In genomic region chr11:9535189-9535781, GRCh38 we compare ENCODE assay signal across 8 cellular contexts. TPM values are rescaled to one million over a fixed set of nuclear protein-coding genes. Genes with fewer than 3 reads are reported as not detected.
A peak's percentile ranks its signal among the peaks of the same experiment; 100 is the strongest.
DNase-seq lines count a peak whose midpoint lies in the region; ATAC-seq and TF ChIP-seq lines count a peak whose summit lies in the region.

No MANE protein-coding gene starts in this region.

- no peaks in the 10 kb centered on the region for H3K79me1 ChIP-seq in H9 (ENCODE audit: insufficient read depth, low read depth, low read length, poor library complexity, severe bottlenecking)

- no peak overlapping the region; a peak in 1 of 7 replicates for H3K27ac Mint-ChIP-seq in H9

- WGBS in H9 (ENCODE audit: extremely low coverage, insufficient read length, low lambda C conversion rate) = no CpG with 5 or more reads among the region's 6 CpGs

- no peak overlapping the region for H2BK20ac ChIP-seq in H9 (ENCODE audit: low read depth, low read length, poor library complexity, severe bottlenecking)

- no peak overlapping the region for H3K9ac ChIP-seq in H9 (ENCODE audit: extremely low read depth, insufficient read length, low read length)

- no peak overlapping the region for H3K23ac ChIP-seq in H9 (ENCODE audit: insufficient read length, low read depth, low read length)

- H2BK15ac ChIP-seq in H9 (ENCODE audit: low read depth, low read length) = no peak overlapping the region

- no peak overlapping the region for H3K4me3 ChIP-seq in uterus

- H3K4me1 Mint-ChIP-seq in H9 = peaks cover 25% of the 10 kb centered on the region in 2 experiments

- H3K27ac ChIP-seq in H9 (ENCODE audit: insufficient read length, low read depth, low read length) (no peak overlapping the region), uterus (peak overlapping the region in 1 of 2 donors; percentile 23)

- no peak overlapping the region for H2BK12ac ChIP-seq in H9 (ENCODE audit: insufficient read length, low read depth, low read length)

- no peak overlapping the region for H3T11ph ChIP-seq in H9 (ENCODE audit: low read length)

- no peak overlapping the region for H3K4ac ChIP-seq in H9 (ENCODE audit: low read depth, low read length)

- no peaks in the 10 kb centered on the region for H4K20me1 ChIP-seq in H9 (ENCODE audit: control insufficient read depth, insufficient read depth, insufficient read length)

- no peak overlapping the region for H3K4me3 Mint-ChIP-seq in H9

- H4K91ac ChIP-seq in H9 (ENCODE audit: insufficient read length, low read depth, low read length) = no peak overlapping the region

- no peaks in the 10 kb centered on the region for H3K36me3 Mint-ChIP-seq in H9 (ENCODE audit: insufficient read depth in 1 of 3, low read depth in 3 of 3)

- no peak overlapping the region for H4K5ac ChIP-seq in H9 (ENCODE audit: insufficient read length, low read depth, low read length)

- no peak overlapping the region for H2BK120ac ChIP-seq in H9 (ENCODE audit: low read depth, low read length, poor library complexity, severe bottlenecking)

- no peaks in the 10 kb centered on the region for H3K9me3 Mint-ChIP-seq in H9

- H2AK5ac ChIP-seq in H9 (ENCODE audit: insufficient read length, low read length) = no peak overlapping the region

- intact Hi-C loops in Right ventricle myocardium superior (cut with DNase I) = loop anchor here (10.0 kb wide), 2 partner anchors 80 to 210 kb away; no protein-coding TSS in a partner anchor
- intact Hi-C loops in uterus (cut with DNase I; ENCODE audit: low total_unique reads) = no loop called here

- H3K4me2 ChIP-seq in H9 (ENCODE audit: insufficient read depth, insufficient read length, low read length) = no peak overlapping the region

- H3K36me3 ChIP-seq in uterus = no peaks in the 10 kb centered on the region

- TF ChIP-seq CTCF in H9 (conservative IDR thresholded peaks at IDR 0.05) (peak; percentile 98), uterus (IDR thresholded peaks at IDR 0.05) (peak; percentile 44 to 55 (median 50))

- no peak overlapping the region for H2AFZ ChIP-seq in H9 (ENCODE audit: low read length)

- H4K8ac ChIP-seq in H9 (replicated peaks; ENCODE audit: insufficient read length, low read depth, low read length) = no peak overlapping the region

- DNase-seq in Ammon's horn (ENCODE audit: low spot score) (peak; percentile 56), H9 (peak; percentile 88), SIG-M5 (lab: John Stamatoyannopoulos, UW) (peak; percentile 48), Right ventricle myocardium superior (peak; percentile 90), pulmonary artery endothelial cell (ENCODE audit: low read depth, low spot score) (peak; percentile 30), uterus (peak; percentile 50 to 56)
- peak; percentile 71 for DNase-seq in activated gamma-delta T cell treated with anti-CD3 and anti-CD28 coated beads, Interleukin-2, amount 50 U/mL, for 16 hours (ENCODE audit: low read depth)

- no peak overlapping the region for H3K14ac ChIP-seq in H9 (ENCODE audit: insufficient read depth, low read length)

- H3K9me3 ChIP-seq in H9 (ENCODE audit: control insufficient read depth, low read depth, low read length) = no peaks in the 10 kb centered on the region
- no peaks in the 10 kb centered on the region for H3K9me3 ChIP-seq in uterus

- peak; percentile 67 for ATAC-seq in Right ventricle myocardium superior (ENCODE audit: poor library complexity)
- no peak for ATAC-seq in HG02885 (IDR thresholded peaks at IDR 0.05; ENCODE audit: poor library complexity, unreplicated experiment)

- H3K4me1 ChIP-seq in H9 (ENCODE audit: insufficient read depth, low read length) (no peaks in the 10 kb centered on the region; the same call in 1 of the 2 replicates), uterus (peaks cover 0 to 6% of the 10 kb centered on the region in 2 donors)

- H3K23me2 ChIP-seq in H9 (ENCODE audit: insufficient read length, low read depth, low read length, poor library complexity, severe bottlenecking) = no peaks in the 10 kb centered on the region

- no peak overlapping the region for H3K18ac ChIP-seq in H9 (ENCODE audit: insufficient read length, low read depth, low read length)

- TF ChIP-seq POLR2A in uterus (IDR thresholded peaks at IDR 0.05) = no peak

- no peaks in the 10 kb centered on the region for H3K27me3 ChIP-seq in H9 (ENCODE audit: insufficient read depth, low read length)
- H3K27me3 ChIP-seq in uterus = no peaks in the 10 kb centered on the region

- no peak overlapping the region for H2BK5ac ChIP-seq in H9 (ENCODE audit: insufficient read length, low read length)

- H3K56ac ChIP-seq in H9 (ENCODE audit: insufficient read length, low read depth, low read length) = no peak overlapping the region

- H3K27me3 Mint-ChIP-seq in H9 (ENCODE audit: low read depth) = no peaks in the 10 kb centered on the region; the same call in 1 of the 2 replicates

- no peaks in the 10 kb centered on the region for H3K79me2 ChIP-seq in H9 (ENCODE audit: insufficient read depth, low read length)

RNA-seq across cellular contexts. Expression of gene WEE1, which starts 38.2 kb away (rescaled TPM):
- total RNA-seq in H9 (2021) (136 and 142 TPM in 2 replicates), Right ventricle myocardium superior (32.7 TPM), pulmonary artery endothelial cell (19.1 and 22.5 TPM in 2 replicates), uterus (100 to 1,000 TPM in 1 of 4 donors, 10 to 100 TPM in 3; 30.0 to 105 (median 60.0) TPM)

Comparison
In these comparisons a context has a peak if more than half of its experiments do, and no peak if none do; other contexts are left out.
1. DNase-seq: peak in every context shown above with its lines; median percentile 90 in Right ventricle myocardium superior; 88 in H9; 71 in activated gamma-delta T cell treated with anti-CD3 and anti-CD28 coated beads, Interleukin-2, amount 50 U/mL, for 16 hours; 56 in Ammon's horn; 53 in uterus; 48 in SIG-M5; 30 in pulmonary artery endothelial cell.